12 cellular contexts compared by ENCODE assay signal in genomic region chr9:109311731-109312130, GRCh38. TPM values are rescaled to one million over a fixed set of nuclear protein-coding genes. Genes with fewer than 3 reads are reported as not detected.
A peak's percentile ranks its signal among the peaks of the same experiment; 100 is the strongest.
DNase-seq lines count a peak whose midpoint lies in the region; ATAC-seq, FAIRE-seq and TF ChIP-seq lines count a peak whose summit lies in the region.
"Had no signal": no experiment of that assay in that cellular context is flagged by ENCODE, and none has a peak within 500 bp of the region (broad histone marks: within the 10 kb centered on the region; RNA-seq: fewer than 3 reads in every experiment).

No MANE protein-coding gene starts in this region.

- intact Hi-C loops in sciatic nerve (cut with DNase I) = no loop called here

- no peak for FAIRE-seq in H54 (lab: Jason Lieb, UNC)

- H3K27ac Mint-ChIP-seq in stimulated activated effector memory CD8-positive, alpha-beta T cell treated with anti-CD3 and anti-CD28 coated beads, Interleukin-12 subunit alpha, Interleukin-12 subunit beta, amount 100 ng/mL, for 72 hours = no peak overlapping the region

- H3K4me3 Mint-ChIP-seq in stimulated activated effector memory CD8-positive, alpha-beta T cell treated with anti-CD3 and anti-CD28 coated beads, Interleukin-12 subunit alpha, Interleukin-12 subunit beta, amount 100 ng/mL, for 72 hours = no peak overlapping the region

- TF ChIP-seq CTCF in GM10266 (IDR thresholded peaks at IDR 0.05; ENCODE audit: control insufficient read depth, insufficient read depth, low read depth, missing control alignments) = no peak

- peak; percentile 50 for DNase-seq in GM10266 (ENCODE audit: extremely low spot score)
- peak; percentile 82 for DNase-seq in cerebellum (ENCODE audit: low spot score)
- DNase-seq in H54 (ENCODE audit: insufficient read length, low spot score) = no peak
- no peak for DNase-seq in stimulated activated effector memory CD8-positive, alpha-beta T cell treated with anti-CD3 and anti-CD28 coated beads, Interleukin-12 subunit alpha, Interleukin-12 subunit beta, amount 100 ng/mL, for 72 hours (ENCODE audit: low spot score in 2 of 2)
- no peak for DNase-seq in sciatic nerve (ENCODE audit: low spot score)
- DNase-seq: DMS153; effector CD8-positive, alpha-beta T cell; hypothalamus; NCI-H1105 treated with DMSO at 0.1 percent for 48 hours had no signal

- peak; percentile 79 for ATAC-seq in GM19328 (IDR thresholded peaks at IDR 0.05; ENCODE audit: unreplicated experiment)
- peak; percentile 81 for ATAC-seq in HG03521 (IDR thresholded peaks at IDR 0.05; ENCODE audit: unreplicated experiment)
- ATAC-seq in HG02623 (IDR thresholded peaks at IDR 0.05; ENCODE audit: unreplicated experiment) = no peak
- no peak for ATAC-seq in stimulated activated effector memory CD8-positive, alpha-beta T cell treated with anti-CD3 and anti-CD28 coated beads, Interleukin-12 subunit alpha, Interleukin-12 subunit beta, amount 100 ng/mL, for 72 hours
- no peak for ATAC-seq in sciatic nerve

- TF ChIP-seq POLR2A in H54 (IDR thresholded peaks at IDR 0.05; ENCODE audit: low read depth, low read length) = no peak

- no peaks in the 10 kb centered on the region for H3K36me3 Mint-ChIP-seq in stimulated activated effector memory CD8-positive, alpha-beta T cell treated with anti-CD3 and anti-CD28 coated beads, Interleukin-12 subunit alpha, Interleukin-12 subunit beta, amount 100 ng/mL, for 72 hours

- no peaks in the 10 kb centered on the region for H3K9me3 Mint-ChIP-seq in stimulated activated effector memory CD8-positive, alpha-beta T cell treated with anti-CD3 and anti-CD28 coated beads, Interleukin-12 subunit alpha, Interleukin-12 subunit beta, amount 100 ng/mL, for 72 hours

- H3K4me1 Mint-ChIP-seq in stimulated activated effector memory CD8-positive, alpha-beta T cell treated with anti-CD3 and anti-CD28 coated beads, Interleukin-12 subunit alpha, Interleukin-12 subunit beta, amount 100 ng/mL, for 72 hours = no peaks in the 10 kb centered on the region

RNA-seq across cellular contexts. Expression of gene EPB41L4B, which starts 9.1 kb away (rescaled TPM):
- total RNA-seq in cerebellum = 14.1 TPM
- total RNA-seq in sciatic nerve = 31.8 TPM

Comparison
In these comparisons a context has a peak if more than half of its experiments do, and no peak if none do; other contexts are left out.
1. DNase-seq: peak in GM10266 (single experiment) and cerebellum (single experiment); none in H54 (single experiment), stimulated activated effector memory CD8-positive, alpha-beta T cell treated with anti-CD3 and anti-CD28 coated beads, Interleukin-12 subunit alpha, Interleukin-12 subunit beta, amount 100 ng/mL, for 72 hours (0 of 2) and sciatic nerve (single experiment).
2. ATAC-seq: peak in GM19328 (single experiment) and HG03521 (single experiment); none in HG02623 (single experiment), stimulated activated effector memory CD8-positive, alpha-beta T cell treated with anti-CD3 and anti-CD28 coated beads, Interleukin-12 subunit alpha, Interleukin-12 subunit beta, amount 100 ng/mL, for 72 hours (single experiment) and sciatic nerve (single experiment).